Comparison of ENCODE assay signal across 19 cellular contexts in the genomic region with DNA sequence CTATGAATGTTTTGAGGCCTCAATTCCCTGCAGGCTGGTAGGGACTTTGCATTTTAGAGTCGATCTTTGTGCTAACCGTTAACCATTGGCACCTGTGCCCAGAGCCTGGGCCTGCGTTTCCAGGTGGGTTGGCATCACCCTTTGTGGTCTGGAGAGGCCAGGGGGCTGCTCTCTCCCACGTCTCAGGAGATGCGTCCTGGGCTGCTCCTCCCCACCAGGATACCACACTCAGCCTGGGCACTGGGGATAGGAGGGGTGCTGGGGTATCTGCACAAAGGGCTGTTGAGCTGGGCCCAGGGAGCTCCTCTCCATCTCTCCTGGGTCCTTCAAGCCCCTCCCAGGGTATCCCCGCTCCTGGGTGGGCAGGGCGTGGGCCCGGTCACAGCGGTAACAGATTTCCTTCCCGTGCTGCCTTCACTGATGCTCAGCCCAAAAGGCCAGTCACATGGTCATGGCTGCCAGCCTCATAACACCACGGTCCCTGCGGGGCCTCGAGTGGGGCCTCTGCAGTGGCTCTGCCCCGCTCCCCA.
A peak's percentile ranks its signal among the peaks of the same experiment; 100 is the strongest.
DNase-seq lines count a peak whose midpoint lies in the region; FAIRE-seq and TF ChIP-seq lines count a peak whose summit lies in the region.
"Had no signal": no experiment of that assay in that cellular context is flagged by ENCODE, and none has a peak within 500 bp of the region (broad histone marks: within the 10 kb centered on the region; RNA-seq: fewer than 3 reads in every experiment).

No MANE protein-coding gene starts in this region.

- peak overlapping the region; percentile 42 for H3K14ac ChIP-seq in neuronal stem cell (ENCODE audit: low read length)

- no peak overlapping the region for H2BK120ac ChIP-seq in neuronal stem cell (ENCODE audit: low read depth, low read length)

- TF ChIP-seq CTCF in kidney (IDR thresholded peaks at IDR 0.05; ENCODE audit: borderline replicate concordance, extremely low read depth, insufficient read depth) (no peak), Calu3 (IDR thresholded peaks at IDR 0.05; ENCODE audit: unreplicated experiment) (no peak)

- H3K9me3 ChIP-seq in BLaER1: no peaks in the 10 kb centered on the region
- no peaks in the 10 kb centered on the region for H3K9me3 ChIP-seq in KOPT-K1 (ENCODE audit: insufficient read depth, low read length, poor library complexity, severe bottlenecking)
- H3K9me3 ChIP-seq in kidney (ENCODE audit: control insufficient read depth in 1 of 2, low read length in 2 of 2): no peaks in the 10 kb centered on the region
- H3K9me3 ChIP-seq in neuronal stem cell (replicated peaks in 1 of 2; ENCODE audit: control insufficient read depth in 2 of 2, insufficient read depth in 1 of 2, low read depth in 1 of 2, low read length in 2 of 2): no peaks in the 10 kb centered on the region
- H3K9me3 ChIP-seq: HAP-1 had no signal

- no peak overlapping the region for H3K4me3 Mint-ChIP-seq in Calu3 (ENCODE audit: low read depth, unreplicated experiment)
- H3K4me3 Mint-ChIP-seq: CD4-positive, CD25-positive, alpha-beta regulatory T cell; CD8-positive, alpha-beta memory T cell had no signal

- H3K27me3 ChIP-seq in BLaER1 (peaks cover 40% of the 10 kb centered on the region), neuronal stem cell (ENCODE audit: control insufficient read depth in 3 of 3, insufficient read depth in 3 of 3, low read depth in 1 of 3, low read length in 3 of 3) (no peaks in the 10 kb centered on the region)

- CTCF ChIA-PET in Calu3 (lab: Charles Lee): interaction anchor here (0.6 kb wide), 1 partner anchor 1581 kb away, joined by 4 read pairs; no protein-coding TSS in a partner anchor

- H3K4me1 ChIP-seq in BLaER1: peaks cover 86% of the 10 kb centered on the region
- H3K4me1 ChIP-seq in kidney (ENCODE audit: control insufficient read depth in 1 of 2, insufficient read depth in 1 of 2, low read depth in 1 of 2, low read length in 2 of 2): no peaks in the 10 kb centered on the region
- H3K4me1 ChIP-seq in neuronal stem cell (ENCODE audit: control insufficient read depth in 2 of 2, insufficient read depth in 1 of 2, low read depth in 1 of 2, low read length in 2 of 2): peaks cover 3 to 13% of the 10 kb centered on the region in 2 donors
- H3K4me1 ChIP-seq: HAP-1 had no signal

- H4K20me1 ChIP-seq in BLaER1: peaks cover 65% of the 10 kb centered on the region

- H3K36me3 Mint-ChIP-seq in Calu3 (ENCODE audit: insufficient read depth, unreplicated experiment): no peaks in the 10 kb centered on the region
- H3K36me3 Mint-ChIP-seq: CD4-positive, CD25-positive, alpha-beta regulatory T cell had no signal

- H4K91ac ChIP-seq in neuronal stem cell (ENCODE audit: low read depth, low read length, poor library complexity): no peak overlapping the region

- no TSS peak for BruUV-seq in Calu3 (replicated peaks; lab: Mats Ljungman, UMichigan)

- no peak overlapping the region for H3K27ac Mint-ChIP-seq in Calu3 (ENCODE audit: unreplicated experiment)
- H3K27ac Mint-ChIP-seq: CD4-positive, CD25-positive, alpha-beta regulatory T cell; CD8-positive, alpha-beta memory T cell had no signal

- H3K4ac ChIP-seq in neuronal stem cell (ENCODE audit: low read length): peak overlapping the region; percentile 28

- no peak overlapping the region for H2AFZ ChIP-seq in neuronal stem cell (ENCODE audit: low read length)
- H2AFZ ChIP-seq: GM23248 had no signal

- peak overlapping the region; percentile 84 for H2AK5ac ChIP-seq in neuronal stem cell (ENCODE audit: low read depth, low read length)

- intact Hi-C loops in kidney (cut with DNase I): no loop called here
- intact Hi-C loops in Calu3 (cut with micrococcal nuclease; ENCODE audit: unreplicated experiment): no loop called here

- H3K27me3 Mint-ChIP-seq in Calu3 (ENCODE audit: unreplicated experiment): peaks cover 65% of the 10 kb centered on the region

- H3K4me3 ChIP-seq in BLaER1 (peak overlapping the region; percentile 12; the same call in 1 of the 2 replicates), kidney (ENCODE audit: low read length in 2 of 2) (no peak overlapping the region), neuronal stem cell (ENCODE audit: low read length in 2 of 2) (no peak overlapping the region)
- H3K4me3 ChIP-seq: GM23248, HAP-1 had no signal

- H2BK15ac ChIP-seq in neuronal stem cell (ENCODE audit: low read length): no peak overlapping the region

- H4K8ac ChIP-seq in neuronal stem cell (ENCODE audit: low read depth, low read length): no peak overlapping the region

- no peak overlapping the region for H2BK5ac ChIP-seq in neuronal stem cell (ENCODE audit: low read length)

- no peak overlapping the region for H3K27ac ChIP-seq in BLaER1
- peak overlapping the region; percentile 14 for H3K27ac ChIP-seq in KOPT-K1 (ENCODE audit: low read depth, low read length, poor library complexity, severe bottlenecking)
- H3K27ac ChIP-seq in kidney (ENCODE audit: low read depth in 2 of 2, low read length in 2 of 2): no peak overlapping the region
- H3K27ac ChIP-seq in neuronal stem cell (replicated peaks; ENCODE audit: low read length): no peak overlapping the region
- H3K27ac ChIP-seq: GM23248 had no signal

- peak overlapping the region; percentile 10 for H2BK12ac ChIP-seq in neuronal stem cell (ENCODE audit: low read length)

- WGBS in neuronal stem cell (ENCODE audit: extremely low coverage in 2 of 2, insufficient read length in 2 of 2, insufficient replicate concordance in 1 of 2), 2 donors: no CpG with 5 or more reads among the region's 14 CpGs

- FAIRE-seq in kidney (lab: Jason Lieb, UNC): no peak
- FAIRE-seq: D721Med, G401.6, GM12891, GM19239 had no signal

- peaks cover 2% of the 10 kb centered on the region for H3K9me3 Mint-ChIP-seq in Calu3 (ENCODE audit: low read depth, unreplicated experiment)

- H3K4me1 Mint-ChIP-seq in Calu3 (ENCODE audit: low read depth, unreplicated experiment): peaks cover 12% of the 10 kb centered on the region

- peak overlapping the region; percentile 77 for H3K18ac ChIP-seq in neuronal stem cell (ENCODE audit: low read length)

- no peaks in the 10 kb centered on the region for H3K36me3 ChIP-seq in BLaER1
- no peaks in the 10 kb centered on the region for H3K36me3 ChIP-seq in KOPT-K1 (ENCODE audit: insufficient read depth, low read length)
- no peaks in the 10 kb centered on the region for H3K36me3 ChIP-seq in kidney (ENCODE audit: control insufficient read depth in 1 of 2, insufficient read depth in 2 of 2, low read length in 2 of 2)
- no peaks in the 10 kb centered on the region for H3K36me3 ChIP-seq in neuronal stem cell (replicated peaks in 1 of 2; ENCODE audit: control insufficient read depth in 2 of 2, insufficient read depth in 2 of 2, low read length in 2 of 2)
- H3K36me3 ChIP-seq: HAP-1 had no signal

- peak overlapping the region; percentile 88 for H3K4me2 ChIP-seq in BLaER1
- H3K4me2 ChIP-seq in neuronal stem cell (ENCODE audit: insufficient read depth, low read length, poor library complexity, severe bottlenecking): no peak overlapping the region

- H3K23ac ChIP-seq in neuronal stem cell (ENCODE audit: low read depth, low read length, poor library complexity): peak overlapping the region; percentile 26

- peak; percentile 56 for DNase-seq in kidney
- no peak for DNase-seq in neuronal stem cell (ENCODE audit: low spot score)
- DNase-seq in SIG-M5 treated with dmso at 0.1 percent for 504 hours (lab: John Stamatoyannopoulos, UW; ENCODE audit: unreplicated experiment): no peak
- DNase-seq in Calu3: no peak
- no peak for DNase-seq in NCI-H2029 (lab: John Stamatoyannopoulos, UW)
- no peak for DNase-seq in NCI-H2196 (lab: John Stamatoyannopoulos, UW; ENCODE audit: unreplicated experiment)
- DNase-seq: 8988T; C1 segment of cervical spinal cord; CD4-positive, CD25-positive, alpha-beta regulatory T cell; CD8-positive, alpha-beta memory T cell; COR-L47; GM23248 had no signal

- H3K9ac ChIP-seq in BLaER1 (no peak overlapping the region), kidney (ENCODE audit: low read length in 2 of 2) (no peak overlapping the region), neuronal stem cell (ENCODE audit: low read depth, low read length, poor library complexity) (no peak overlapping the region)
- H3K9ac ChIP-seq: GM23248 had no signal

- no peaks in the 10 kb centered on the region for H3K79me1 ChIP-seq in neuronal stem cell (ENCODE audit: low read depth, low read length)
